ENCODE assay signal across 1 cellular context in genomic region chr22:32752868-32753520, GRCh38.
TF ChIP-seq lines count a peak whose summit lies in the region.

No MANE protein-coding gene starts in this region.

TF ChIP-seq in K562, 482 proteins besides CTCF, POLR2A, EP300 and RAD21:
- TF ChIP-seq ZNF785 (CRISPR knock-in tag; IDR thresholded peaks at IDR 0.05) (no peak), NR2C2 (CRISPR knock-in tag; IDR thresholded peaks at IDR 0.05) (peak; percentile 43; the same call in 1 of the 2 replicates), NR2C2 (tag; IDR thresholded peaks at IDR 0.05) (peak; percentile 74), NR2C1 (IDR thresholded peaks at IDR 0.05) (peak; percentile 67), NR2C1 (tag; IDR thresholded peaks at IDR 0.05) (peak; percentile 79), ARNT (IDR thresholded peaks at IDR 0.05) (no peak), ARID3B (CRISPR knock-in tag; IDR thresholded peaks at IDR 0.05; ENCODE audit: borderline replicate concordance) (no peak), TEAD2 (tag; IDR thresholded peaks at IDR 0.05) (no peak), ZNF778 (CRISPR knock-in tag; IDR thresholded peaks at IDR 0.05) (no peak), MEF2A (IDR thresholded peaks at IDR 0.05; ENCODE audit: control insufficient read depth, low read depth, low read length) (no peak), BCOR (IDR thresholded peaks at IDR 0.05) (no peak), MCM2 (IDR thresholded peaks at IDR 0.05; ENCODE audit: low read depth) (no peak), ZNF408 (CRISPR knock-in tag; IDR thresholded peaks at IDR 0.05; ENCODE audit: low read depth) (no peak), GTF2E2 (tag; IDR thresholded peaks at IDR 0.05) (no peak), NFIC (IDR thresholded peaks at IDR 0.05) (peak; percentile 66), EP400 (IDR thresholded peaks at IDR 0.05) (no peak), OTX1 (CRISPR knock-in tag; IDR thresholded peaks at IDR 0.05) (no peak), KLF16 (IDR thresholded peaks at IDR 0.05) (no peak)
